In the genomic region with DNA sequence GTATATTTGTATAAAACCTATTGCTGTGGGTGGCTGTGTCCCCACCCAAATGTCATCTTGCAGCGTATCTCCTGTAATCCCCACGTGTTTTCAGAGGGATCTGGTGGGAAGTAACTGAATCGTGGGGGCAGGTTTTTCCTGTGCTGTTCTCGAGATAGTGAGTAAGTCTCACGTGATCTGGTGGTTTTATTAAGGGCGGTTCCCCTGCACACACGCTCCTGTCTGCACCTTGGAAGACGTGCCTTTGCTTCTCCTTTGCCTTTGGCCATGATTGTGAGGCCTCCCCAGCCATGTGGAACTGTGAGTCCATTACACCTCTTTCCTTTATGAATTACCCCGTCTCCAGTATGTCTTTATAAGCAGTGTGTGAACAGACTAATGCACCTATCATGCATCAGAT, we compare ENCODE assay signal across 20 cellular contexts.
"Had no signal": no experiment of that assay in that cellular context is flagged by ENCODE, and none has a peak within 500 bp of the region (broad histone marks: within the 10 kb centered on the region; RNA-seq: fewer than 3 reads in every experiment).

No MANE protein-coding gene starts in this region.

- DNase-seq: hypothalamus; immature natural killer cell; left ventricle myocardium inferior; mesendoderm; naive B cell; natural killer cell; pancreas; posterior cingulate gyrus; retina; stimulated activated CD4-positive, alpha-beta T cell treated with anti-CD3 and anti-CD28 coated beads, Interleukin-12 subunit alpha, Interleukin-12 subunit beta, amount 100 ng/mL, for 4 hours; stimulated activated CD4-positive, alpha-beta T cell treated with anti-CD3 and anti-CD28 coated beads, Interleukin-15, amount 100 ng/mL, for 24 hours; stimulated activated CD4-positive, alpha-beta T cell treated with anti-CD3 and anti-CD28 coated beads, Interleukin-2, amount 100 ng/mL, for 24 hours; stimulated activated CD4-positive, alpha-beta T cell treated with anti-CD3 and anti-CD28 coated beads, Interleukin-4, amount 100 ng/mL, for 1 hour; stimulated activated naive B cell treated with anti-CD40 and anti-IgM and Interleukin-4, amounts not matched to agents 10 μg/mL and 1 μg/mL and 100 μg/mL, for 72 hours; stimulated activated naive CD8-positive, alpha-beta T cell treated with anti-CD3 and anti-CD28 coated beads, Interleukin-15, Interleukin-2, amounts not matched to agents 100 U/mL and 50 U/mL, for 24 hours; stomach; testis; thyroid gland; transverse colon; upper lobe of left lung had no signal
